Comparison of ENCODE assay signal across 30 cellular contexts in the genomic region with DNA sequence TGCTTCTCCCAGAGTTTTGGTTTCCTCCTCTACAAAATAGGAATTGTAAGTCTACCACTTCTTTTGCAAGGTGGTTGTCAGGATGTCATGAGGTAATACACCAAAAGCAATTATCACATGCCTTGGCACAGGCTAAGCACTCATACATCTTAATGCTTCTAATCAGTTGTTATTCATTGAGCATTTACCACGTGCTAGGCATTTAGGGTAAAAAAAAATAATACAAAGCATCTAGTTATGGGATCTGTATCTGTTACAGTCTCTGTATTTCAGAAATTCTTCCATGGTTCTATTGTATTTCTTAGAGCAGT. TPM values are rescaled to one million over a fixed set of nuclear protein-coding genes. Genes with fewer than 3 reads are reported as not detected.
DNase-seq lines count a peak whose midpoint lies in the region; ATAC-seq and TF ChIP-seq lines count a peak whose summit lies in the region.
"Had no signal": no experiment of that assay in that cellular context is flagged by ENCODE, and none has a peak within 500 bp of the region (broad histone marks: within the 10 kb centered on the region; RNA-seq: fewer than 3 reads in every experiment).

No MANE protein-coding gene starts in this region.

- H3K4me1 ChIP-seq in muscle layer of duodenum (ENCODE audit: control insufficient read depth in 1 of 2, insufficient read depth in 2 of 2, low read length in 2 of 2) (peaks cover 6 to 32% of the 10 kb centered on the region in 2 donors), aorta (ENCODE audit: control insufficient read depth in 1 of 2, insufficient read depth in 2 of 2, low read length in 2 of 2) (peaks cover 6% of the 10 kb centered on the region in 2 donors), neural progenitor cell (peaks cover 12% of the 10 kb centered on the region)
- H3K4me1 ChIP-seq: breast epithelium, SJCRH30 had no signal

- H3K4me2 ChIP-seq in neural progenitor cell, result no peak overlapping the region
- H3K4me2 ChIP-seq: hepatocyte had no signal

- H4K20me1 ChIP-seq in neural progenitor cell (ENCODE audit: low read depth), result no peaks in the 10 kb centered on the region

- H3K9me3 Mint-ChIP-seq in neural progenitor cell, result no peaks in the 10 kb centered on the region
- H3K9me3 Mint-ChIP-seq: activated CD8-positive, alpha-beta T cell treated with anti-CD3 and anti-CD28 coated beads for 36 hours; activated T-helper 17 cell treated with anti-CD3 and anti-CD28 coated beads, Interleukin-2, amount 50 U/mL, for 72 hours; dendritic cell treated with granulocyte-macrophage colony-stimulating factor and Interleukin-4, amounts not matched to agents 40 ng/mL and 50 ng/mL, for 4 days; T-helper 1 cell treated with Interleukin-12 subunit alpha and Interleukin-12 subunit beta and Interleukin-4 antibody, amounts not matched to agents 30 μg/mL and 1 μg/mL, for 36 hours had no signal

- in situ Hi-C loops in SK-MEL-5 (cut with HindIII; ENCODE audit: low pct_unique_long_range_greater_than_20kb, low sequenced_read_pairs) (no loop called here), ACHN (cut with HindIII; ENCODE audit: low pct_ligation_motif_present, low pct_unique_long_range_greater_than_20kb, low sequenced_read_pairs) (no loop called here)

- peaks cover 17% of the 10 kb centered on the region for H3K4me1 Mint-ChIP-seq in neural progenitor cell
- H3K4me1 Mint-ChIP-seq: activated T-helper 17 cell treated with anti-CD3 and anti-CD28 coated beads, Interleukin-2, amount 50 U/mL, for 72 hours had no signal

- H3K4me3 Mint-ChIP-seq in neural progenitor cell, result no peak overlapping the region
- H3K4me3 Mint-ChIP-seq: activated CD8-positive, alpha-beta T cell treated with anti-CD3 and anti-CD28 coated beads for 36 hours; activated T-helper 17 cell treated with anti-CD3 and anti-CD28 coated beads, Interleukin-2, amount 50 U/mL, for 72 hours; dendritic cell treated with granulocyte-macrophage colony-stimulating factor and Interleukin-4, amounts not matched to agents 40 ng/mL and 50 ng/mL, for 4 days; naive thymus-derived CD4-positive, alpha-beta T cell; T-helper 1 cell treated with Interleukin-12 subunit alpha and Interleukin-12 subunit beta and Interleukin-4 antibody, amounts not matched to agents 30 μg/mL and 1 μg/mL, for 36 hours had no signal

- H3K27ac ChIP-seq in muscle layer of duodenum (ENCODE audit: low read length) (peak overlapping the region; percentile 14), aorta (ENCODE audit: low read depth in 1 of 2, low read length in 2 of 2) (no peak overlapping the region), neural progenitor cell (no peak overlapping the region)
- H3K27ac ChIP-seq: breast epithelium, esophagus squamous epithelium, hepatocyte, SJCRH30 had no signal

- intact Hi-C loops in left ventricle myocardium superior (cut with micrococcal nuclease) (no loop called here), Right ventricle myocardium inferior (cut with DNase I) (no loop called here), aorta (cut with DNase I) (no loop called here)

- H2AFZ ChIP-seq in neural progenitor cell (replicated peaks), result no peak overlapping the region
- H2AFZ ChIP-seq: hepatocyte had no signal

- 49 to 56% methylated on average over 1 of the region's 1 CpG for WGBS in aorta, 2 donors

- H3K36me3 ChIP-seq in muscle layer of duodenum (ENCODE audit: control insufficient read depth in 1 of 2, insufficient read depth in 2 of 2, low read length in 2 of 2) (no peaks in the 10 kb centered on the region), aorta (ENCODE audit: control insufficient read depth in 1 of 2, insufficient read depth in 2 of 2, low read length in 1 of 2) (no peaks in the 10 kb centered on the region), neural progenitor cell (no peaks in the 10 kb centered on the region)
- H3K36me3 ChIP-seq: breast epithelium, esophagus squamous epithelium, SJCRH30, stomach had no signal

- ATAC-seq in left ventricle myocardium superior (peak; percentile 9), Right ventricle myocardium inferior (no peak), aorta (ENCODE audit: low FRiP score) (peak; percentile 25)
- ATAC-seq: activated CD8-positive, alpha-beta T cell treated with anti-CD3 and anti-CD28 coated beads for 36 hours; activated T-helper 17 cell treated with anti-CD3 and anti-CD28 coated beads, Interleukin-2, amount 50 U/mL, for 72 hours; left colon; naive thymus-derived CD4-positive, alpha-beta T cell had no signal

- no peak for TF ChIP-seq CTCF in neural progenitor cell (IDR thresholded peaks at IDR 0.05)

- no peaks in the 10 kb centered on the region for H3K27me3 Mint-ChIP-seq in neural progenitor cell (ENCODE audit: insufficient read depth, low read depth)
- H3K27me3 Mint-ChIP-seq: dendritic cell treated with granulocyte-macrophage colony-stimulating factor and Interleukin-4, amounts not matched to agents 40 ng/mL and 50 ng/mL, for 4 days had no signal

- H3K27ac Mint-ChIP-seq in neural progenitor cell, result no peak overlapping the region
- H3K27ac Mint-ChIP-seq: activated CD8-positive, alpha-beta T cell treated with anti-CD3 and anti-CD28 coated beads for 36 hours; activated T-helper 17 cell treated with anti-CD3 and anti-CD28 coated beads, Interleukin-2, amount 50 U/mL, for 72 hours; naive thymus-derived CD4-positive, alpha-beta T cell; T-helper 1 cell treated with Interleukin-12 subunit alpha and Interleukin-12 subunit beta and Interleukin-4 antibody, amounts not matched to agents 30 μg/mL and 1 μg/mL, for 36 hours had no signal

- no peaks in the 10 kb centered on the region for H3K79me2 ChIP-seq in neural progenitor cell (ENCODE audit: low read depth)
- H3K79me2 ChIP-seq: hepatocyte had no signal

- no peak overlapping the region for H3K9ac ChIP-seq in neural progenitor cell

- peak overlapping the region; percentile 23 to 36 for H3K4me3 ChIP-seq in muscle layer of duodenum (ENCODE audit: low read depth in 1 of 2, low read length in 2 of 2)
- H3K4me3 ChIP-seq in aorta (ENCODE audit: low read length in 2 of 2), result no peak overlapping the region
- H3K4me3 ChIP-seq in neural progenitor cell, result no peak overlapping the region
- H3K4me3 ChIP-seq: breast epithelium, hepatocyte, SJCRH30, smooth muscle cell had no signal

- no peak for DNase-seq in left ventricle myocardium superior
- DNase-seq in Right ventricle myocardium inferior (ENCODE audit: missing footprints), result no peak
- DNase-seq in SK-MEL-5 (ENCODE audit: low read depth, low spot score), result peak; percentile 97
- no peak for DNase-seq in aorta
- no peak for DNase-seq in ACHN
- no peak for DNase-seq in nucleus accumbens (lab: John Stamatoyannopoulos, UW)
- no peak for DNase-seq in neural progenitor cell (ENCODE audit: low spot score)
- DNase-seq: activated CD4-positive, CD25-positive, alpha-beta regulatory T cell treated with anti-CD3 and anti-CD28 coated beads, Interleukin-2, amount 50 U/mL, for 72 hours; activated CD8-positive, alpha-beta T cell treated with anti-CD3 and anti-CD28 coated beads for 36 hours; activated naive CD4-positive, alpha-beta T cell treated with anti-CD3 and anti-CD28 coated beads, Interleukin-2, amount 50 U/mL, for 16 hours; amniotic stem cell; DND-41; esophagus squamous epithelium; IMR-90; left colon; naive thymus-derived CD4-positive, alpha-beta T cell; NCI-H1092 treated with DMSO at 0.1 percent for 48 hours; NCI-H187; NCI-H526 treated with DMSO at 0.1 percent for 48 hours; SJCRH30; stimulated activated CD4-positive, alpha-beta T cell treated with anti-CD3 and anti-CD28 coated beads, Interleukin-2, amount 100 ng/mL, for 24 hours; stomach had no signal

- no peaks in the 10 kb centered on the region for H3F3A ChIP-seq in neural progenitor cell (ENCODE audit: low read depth)

- no peaks in the 10 kb centered on the region for H3K36me3 Mint-ChIP-seq in neural progenitor cell
- H3K36me3 Mint-ChIP-seq: naive thymus-derived CD4-positive, alpha-beta T cell had no signal

- H3K27me3 ChIP-seq in muscle layer of duodenum (ENCODE audit: low read depth, low read length), result no peaks in the 10 kb centered on the region
- no peaks in the 10 kb centered on the region for H3K27me3 ChIP-seq in aorta (ENCODE audit: control insufficient read depth in 1 of 2, insufficient read depth in 2 of 2, low read length in 1 of 2)
- H3K27me3 ChIP-seq in neural progenitor cell, result no peaks in the 10 kb centered on the region
- H3K27me3 ChIP-seq: breast epithelium, esophagus squamous epithelium, hepatocyte, SJCRH30, stomach had no signal

- H3K9me3 ChIP-seq in muscle layer of duodenum (ENCODE audit: control insufficient read depth in 1 of 2, low read length in 2 of 2) (no peaks in the 10 kb centered on the region), aorta (ENCODE audit: control insufficient read depth, low read length) (no peaks in the 10 kb centered on the region), neural progenitor cell (ENCODE audit: low read depth) (no peaks in the 10 kb centered on the region)
- H3K9me3 ChIP-seq: breast epithelium, esophagus squamous epithelium, SJCRH30, stomach had no signal

RNA-seq across cellular contexts. Expression of gene ST3GAL6, which starts 1.5 kb away (rescaled TPM):
- total RNA-seq in left ventricle myocardium superior (27.0 TPM), Right ventricle myocardium inferior (27.1 TPM), aorta (10 to 100 TPM; 12.2 to 21.1 TPM), neural progenitor cell (ENCODE audit: low replicate concordance) (13.5 and 18.6 TPM in 2 replicates)
- 254 and 271 TPM in 2 replicates for total RNA-seq in SK-MEL-5 (2014; rRNA removed; shearing (Covaris generic))
- polyA plus RNA-seq in SK-MEL-5 (2015; cell fraction: cytosol; rRNA removed), result 125 and 141 TPM in 2 replicates
- polyA plus RNA-seq in SK-MEL-5 (2015; cell fraction: nucleus; rRNA removed), result 284 and 324 TPM in 2 replicates
- 10 to 100 TPM in 1 of 2 donors, 1 to 10 TPM in 1; 7.5 to 27.9 TPM for polyA plus RNA-seq in aorta
- total RNA-seq: activated CD8-positive, alpha-beta T cell treated with anti-CD3 and anti-CD28 coated beads for 36 hours; activated T-helper 17 cell treated with anti-CD3 and anti-CD28 coated beads, Interleukin-2, amount 50 U/mL, for 72 hours had no signal
- polyA plus RNA-seq: BJ had no signal

Comparison
In these comparisons a context has a peak if more than half of its experiments do, and no peak if none do; other contexts are left out.
1. H3K4me3 ChIP-seq: peak in muscle layer of duodenum (2 of 2); none in aorta (0 of 2) and neural progenitor cell (single experiment).